Comparison of ENCODE assay signal across 9 cellular contexts in genomic region chr3:150599611-150600297, GRCh38. TPM values are rescaled to one million over a fixed set of nuclear protein-coding genes. Genes with fewer than 3 reads are reported as not detected.
A peak's percentile ranks its signal among the peaks of the same experiment; 100 is the strongest.
DNase-seq lines count a peak whose midpoint lies in the region; ATAC-seq and TF ChIP-seq lines count a peak whose summit lies in the region.
"Had no signal": no experiment of that assay in that cellular context is flagged by ENCODE, and none has a peak within 500 bp of the region (broad histone marks: within the 10 kb centered on the region; RNA-seq: fewer than 3 reads in every experiment).

No MANE protein-coding gene starts in this region.

- no peak overlapping the region for H3K4me2 ChIP-seq in mesendoderm (ENCODE audit: low read length)

- H3K23ac ChIP-seq in mesendoderm (ENCODE audit: low read length): no peak overlapping the region

- H3K27ac Mint-ChIP-seq in activated B cell treated with CpG ODN at 0.5 μM for 24 hours: peak overlapping the region; percentile 93

- H3K9me3 ChIP-seq in ascending aorta: no peaks in the 10 kb centered on the region

- CTCF ChIA-PET in activated B cell treated with CpG ODN at 0.5 μM for 24 hours (lab: Charles Lee): no interaction called here

- no peak overlapping the region for H4K5ac ChIP-seq in mesendoderm (ENCODE audit: low read length)

- TF ChIP-seq CTCF in GM12865 (IDR thresholded peaks at IDR 0.05; ENCODE audit: insufficient read depth, low read depth, low read length, missing control alignments) (no peak), activated B cell treated with CpG ODN at 0.5 μM for 24 hours (IDR thresholded peaks at IDR 0.05) (no peak), ascending aorta (IDR thresholded peaks at IDR 0.05) (no peak)

- no CpG with 5 or more reads among the region's 4 CpGs for WGBS in mesendoderm (ENCODE audit: extremely low coverage, insufficient coverage, low lambda C conversion rate)

- H4K8ac ChIP-seq in mesendoderm (ENCODE audit: low read depth, low read length): no peak overlapping the region

- no peaks in the 10 kb centered on the region for H3K27me3 Mint-ChIP-seq in activated B cell treated with CpG ODN at 0.5 μM for 24 hours

- peak overlapping the region; percentile 76 for H3K18ac ChIP-seq in mesendoderm (ENCODE audit: low read length)

- POLR2A ChIA-PET in activated B cell treated with CpG ODN at 0.5 μM for 24 hours (lab: Charles Lee): interaction anchor here (0.6 to 2.3 kb wide), 6 partner anchors 10 to 1594 kb away, joined by 3 to 22 read pairs (median 6); partner anchors contain the start of genes EIF2A, ERICH6, SERP1 and TSC22D2

- DNase-seq in GM12865 (ENCODE audit: low read depth) (peak; percentile 61), activated B cell treated with CpG ODN at 0.5 μM for 24 hours (no peak), mesendoderm (peak; percentile 97), NCI-H1417 treated with DMSO at 0.1 percent for 48 hours (lab: John Stamatoyannopoulos, UW) (no peak), ascending aorta (ENCODE audit: low spot score in 2 of 2) (no peak)
- DNase-seq: GOT3 had no signal

- H3K36me3 ChIP-seq in mesendoderm (ENCODE audit: control insufficient read depth, insufficient read depth, low read length) (no peaks in the 10 kb centered on the region), ascending aorta (no peaks in the 10 kb centered on the region)

- H3K56ac ChIP-seq in mesendoderm (ENCODE audit: low read length): peak overlapping the region; percentile 49

- peaks cover 13% of the 10 kb centered on the region for H3K36me3 Mint-ChIP-seq in activated B cell treated with CpG ODN at 0.5 μM for 24 hours (ENCODE audit: low read depth)

- H3K4me3 ChIP-seq in GM12865 (ENCODE audit: low read depth, low read length) (peak overlapping the region; percentile 99), mesendoderm (ENCODE audit: low read length) (no peak overlapping the region), ascending aorta (no peak overlapping the region)

- peaks cover 11% of the 10 kb centered on the region for H3K79me2 ChIP-seq in mesendoderm (ENCODE audit: control insufficient read depth, insufficient read depth, low read length)

- H3K27me3 ChIP-seq in mesendoderm (ENCODE audit: insufficient read depth, low read length, poor library complexity) (no peaks in the 10 kb centered on the region), ascending aorta (no peaks in the 10 kb centered on the region)

- H3K4me1 ChIP-seq in mesendoderm (ENCODE audit: control insufficient read depth, low read depth, low read length): peaks cover 5% of the 10 kb centered on the region
- peaks cover 6 to 10% of the 10 kb centered on the region in 2 donors for H3K4me1 ChIP-seq in ascending aorta

- H3K27ac ChIP-seq in mesendoderm (ENCODE audit: low read depth, low read length) (peak overlapping the region; percentile 52), ascending aorta (no peak overlapping the region)

- peak overlapping the region; percentile 70 for H3K4me3 Mint-ChIP-seq in activated B cell treated with CpG ODN at 0.5 μM for 24 hours

- no peak overlapping the region for H2BK5ac ChIP-seq in mesendoderm (ENCODE audit: low read length)

- no peak overlapping the region for H3K4ac ChIP-seq in mesendoderm (ENCODE audit: low read depth, low read length)

- no peak overlapping the region for H3K9ac ChIP-seq in mesendoderm (ENCODE audit: low read length)

- H2BK15ac ChIP-seq in mesendoderm (replicated peaks; ENCODE audit: low read depth): no peak overlapping the region

- H3K4me1 Mint-ChIP-seq in activated B cell treated with CpG ODN at 0.5 μM for 24 hours: peaks cover 63% of the 10 kb centered on the region

- intact Hi-C loops in activated B cell treated with CpG ODN at 0.5 μM for 24 hours (cut with micrococcal nuclease): loop anchor here (1.0 to 2.0 kb wide), 7 partner anchors 17 to 787 kb away; partner anchors contain the start of genes EIF2A, ERICH6, RNF13 and SERP1
- intact Hi-C loops in ascending aorta (cut with DNase I): loop anchor here (5.0 kb wide), 1 partner anchor 192 kb away; the partner anchor contains the start of gene TSC22D2

- peak overlapping the region; percentile 67 for H2BK120ac ChIP-seq in mesendoderm (ENCODE audit: low read depth, low read length)

- peaks cover 6% of the 10 kb centered on the region for H3K79me1 ChIP-seq in mesendoderm (ENCODE audit: low read length)

- ATAC-seq in HG03469 (IDR thresholded peaks at IDR 0.05; ENCODE audit: unreplicated experiment) (peak; percentile 19), activated B cell treated with CpG ODN at 0.5 μM for 24 hours (ENCODE audit: low read depth) (peak; percentile 19), GM19328 (IDR thresholded peaks at IDR 0.05; ENCODE audit: unreplicated experiment) (no peak), HG03175 (IDR thresholded peaks at IDR 0.05; ENCODE audit: unreplicated experiment) (no peak)

- H3K9me3 Mint-ChIP-seq in activated B cell treated with CpG ODN at 0.5 μM for 24 hours: no peaks in the 10 kb centered on the region

- no peak overlapping the region for H2AK5ac ChIP-seq in mesendoderm (ENCODE audit: low read length)

RNA-seq across cellular contexts. Expression of gene SELENOT, which starts 3.4 kb away (rescaled TPM):
- total RNA-seq in activated B cell treated with CpG ODN at 0.5 μM for 24 hours (137 and 145 TPM in 2 replicates), ascending aorta (112 TPM)
- polyA plus RNA-seq in mesendoderm (2013, experiment 1 of 2): 39.8 TPM
- polyA plus RNA-seq in mesendoderm (2013, experiment 2 of 2): 41.1 TPM

RNA-seq across cellular contexts. Expression of gene EIF2A, which starts 53.2 kb away (rescaled TPM):
- total RNA-seq in activated B cell treated with CpG ODN at 0.5 μM for 24 hours (105 and 109 TPM in 2 replicates), ascending aorta (83.2 TPM)
- 107 TPM for polyA plus RNA-seq in mesendoderm (2013, experiment 1 of 2)
- 108 TPM for polyA plus RNA-seq in mesendoderm (2013, experiment 2 of 2)

RNA-seq across cellular contexts. Expression of gene SERP1, which starts 53.5 kb away (rescaled TPM):
- total RNA-seq in activated B cell treated with CpG ODN at 0.5 μM for 24 hours (87.2 and 88.2 TPM in 2 replicates), ascending aorta (237 TPM)
- 89.8 TPM for polyA plus RNA-seq in mesendoderm (2013, experiment 1 of 2)
- 93.4 TPM for polyA plus RNA-seq in mesendoderm (2013, experiment 2 of 2)

Comparison
In these comparisons a context has a peak if more than half of its experiments do, and no peak if none do; other contexts are left out.
1. DNase-seq: peak in GM12865 (single experiment) and mesendoderm (single experiment); none in activated B cell treated with CpG ODN at 0.5 μM for 24 hours (single experiment), NCI-H1417 treated with DMSO at 0.1 percent for 48 hours (single experiment) and ascending aorta (0 of 2).
2. ATAC-seq: peak in HG03469 (single experiment) and activated B cell treated with CpG ODN at 0.5 μM for 24 hours (single experiment); none in GM19328 (single experiment) and HG03175 (single experiment).